31 cellular contexts compared by ENCODE assay signal in the genomic region with DNA sequence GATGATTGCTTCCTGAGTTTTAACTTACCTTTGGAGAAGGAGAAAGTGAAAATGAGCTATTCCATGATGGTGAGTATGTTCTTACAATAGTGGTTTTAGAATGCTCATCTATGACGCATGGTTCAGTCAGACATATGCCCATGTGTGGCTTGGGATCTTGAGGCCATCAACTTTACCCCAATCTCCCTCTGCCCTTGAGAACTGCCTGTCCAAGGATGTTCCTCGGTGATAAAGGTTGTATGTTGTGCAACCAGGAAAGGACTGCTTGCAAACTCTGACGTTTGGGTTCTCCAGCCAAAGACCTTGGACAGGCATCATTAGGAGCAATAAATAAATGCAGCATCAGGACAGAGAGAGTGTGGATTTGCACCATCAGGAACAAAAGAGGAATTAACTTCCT.
DNase-seq lines count a peak whose midpoint lies in the region; FAIRE-seq and TF ChIP-seq lines count a peak whose summit lies in the region.
"Had no signal": no experiment of that assay in that cellular context is flagged by ENCODE, and none has a peak within 500 bp of the region (broad histone marks: within the 10 kb centered on the region; RNA-seq: fewer than 3 reads in every experiment).

No MANE protein-coding gene starts in this region.

- H3K4me2 ChIP-seq in Loucy (ENCODE audit: low read depth, low read length, poor library complexity, severe bottlenecking): no peak overlapping the region
- no peak overlapping the region for H3K4me2 ChIP-seq in keratinocyte (ENCODE audit: control insufficient read depth, extremely low read depth, insufficient read depth, low read depth, low read length)
- H3K4me2 ChIP-seq in SK-N-SH: no peak overlapping the region
- no peak overlapping the region for H3K4me2 ChIP-seq in neural progenitor cell

- H3K79me2 ChIP-seq in Loucy (ENCODE audit: insufficient read depth, low read length): no peaks in the 10 kb centered on the region
- H3K79me2 ChIP-seq in keratinocyte (ENCODE audit: control insufficient read depth, insufficient read depth, low read length): no peaks in the 10 kb centered on the region
- no peaks in the 10 kb centered on the region for H3K79me2 ChIP-seq in SK-N-SH (ENCODE audit: insufficient read depth)
- H3K79me2 ChIP-seq in neural progenitor cell (ENCODE audit: low read depth): no peaks in the 10 kb centered on the region

- 80% methylated on average over 3 of the region's 3 CpGs for WGBS in SK-N-SH (ENCODE audit: low lambda C conversion rate)

- H3K4me3 Mint-ChIP-seq in neural progenitor cell: no peak overlapping the region
- H3K4me3 Mint-ChIP-seq: activated CD4-positive, alpha-beta memory T cell treated with anti-CD3 and anti-CD28 coated beads for 36 hours; activated naive CD8-positive, alpha-beta T cell treated with anti-CD3 and anti-CD28 coated beads, Interleukin-2, amount 50 U/mL, for 24 hours; brain; T-helper 2 cell treated with Interferon-gamma antibody and Interleukin-4, amounts not matched to agents 5 μg/mL and 100 μg/mL, for 36 hours had no signal

- no peaks in the 10 kb centered on the region for H3K4me1 ChIP-seq in Loucy (ENCODE audit: insufficient read depth, low read length, poor library complexity, severe bottlenecking)
- H3K4me1 ChIP-seq in keratinocyte (ENCODE audit: control insufficient read depth, extremely low read depth, insufficient read depth, low read length): peaks cover 20% of the 10 kb centered on the region
- H3K4me1 ChIP-seq in SK-N-SH (ENCODE audit: control insufficient read depth in 1 of 2, insufficient read depth in 2 of 2, low read depth in 1 of 2, low read length in 1 of 2): peaks cover 0 to 20% of the 10 kb centered on the region in 2 experiments; a peak in 2 of 4 replicates
- H3K4me1 ChIP-seq in neural progenitor cell: peaks cover 15% of the 10 kb centered on the region

- H3K27ac ChIP-seq in keratinocyte (ENCODE audit: control insufficient read depth, insufficient read depth, low read length) (no peak overlapping the region), SK-N-SH (ENCODE audit: low read depth in 2 of 2, low read length in 1 of 2) (no peak overlapping the region), neural progenitor cell (no peak overlapping the region)
- H3K27ac ChIP-seq: gastrocnemius medialis, lower lobe of right lung, RWPE1, SK-N-MC, skin epidermis, vagina had no signal

- H3F3A ChIP-seq in Loucy (ENCODE audit: low read depth): no peaks in the 10 kb centered on the region
- H3F3A ChIP-seq in SK-N-SH (replicated peaks; ENCODE audit: insufficient read depth): no peaks in the 10 kb centered on the region
- H3F3A ChIP-seq in neural progenitor cell (ENCODE audit: low read depth): peaks cover 12% of the 10 kb centered on the region

- H3K9me3 ChIP-seq in Loucy (ENCODE audit: insufficient read depth, low read depth, low read length) (no peaks in the 10 kb centered on the region), keratinocyte (ENCODE audit: control insufficient read depth, low read depth, low read length) (no peaks in the 10 kb centered on the region), SK-N-SH (no peaks in the 10 kb centered on the region), neural progenitor cell (ENCODE audit: low read depth) (no peaks in the 10 kb centered on the region)
- H3K9me3 ChIP-seq: BLaER1 treated with 17β-estradiol and CSF1 and Interleukin-3, amounts not matched to agents 10 nM and 100 nM; gastrocnemius medialis; HAP-1; lower lobe of right lung; vagina had no signal

- TF ChIP-seq CTCF in Loucy (conservative IDR thresholded peaks at IDR 0.05; ENCODE audit: low read length): no peak
- TF ChIP-seq CTCF in cardiac fibroblast (IDR thresholded peaks at IDR 0.05; ENCODE audit: low read depth, low read length): no peak
- no peak for TF ChIP-seq CTCF in keratinocyte (optimal IDR thresholded peaks at IDR 0.05 in 1 of 3, IDR thresholded peaks at IDR 0.05 in 1 of 3, conservative IDR thresholded peaks at IDR 0.05 in 1 of 3; ENCODE audit: extremely low read depth in 1 of 3, insufficient read depth in 2 of 3, low read length in 3 of 3)
- no peak for TF ChIP-seq CTCF in SK-N-SH (IDR thresholded peaks at IDR 0.05)
- TF ChIP-seq CTCF in neural progenitor cell (IDR thresholded peaks at IDR 0.05): no peak

- peaks cover 39% of the 10 kb centered on the region for H3K4me1 Mint-ChIP-seq in neural progenitor cell

- H3K9me2 ChIP-seq in Loucy (replicated peaks; ENCODE audit: low read depth, low read length): no peaks in the 10 kb centered on the region
- no peaks in the 10 kb centered on the region for H3K9me2 ChIP-seq in SK-N-SH

- dilution Hi-C loops in keratinocyte (cut with MboI; ENCODE audit: extremely low pct_ligation_motif_present, low sequenced_read_pairs): no loop called here

- no peaks in the 10 kb centered on the region for H4K20me1 ChIP-seq in Loucy (ENCODE audit: insufficient read depth, low read length, poor library complexity, severe bottlenecking)
- no peaks in the 10 kb centered on the region for H4K20me1 ChIP-seq in keratinocyte (ENCODE audit: control insufficient read depth, extremely low read depth, insufficient read depth, low read length)
- no peaks in the 10 kb centered on the region for H4K20me1 ChIP-seq in SK-N-SH (ENCODE audit: insufficient read depth)
- no peaks in the 10 kb centered on the region for H4K20me1 ChIP-seq in neural progenitor cell (ENCODE audit: low read depth)
- H4K20me1 ChIP-seq: BLaER1 treated with 17β-estradiol and CSF1 and Interleukin-3, amounts not matched to agents 10 nM and 100 nM had no signal

- H3K9me3 Mint-ChIP-seq in neural progenitor cell: peaks cover 4% of the 10 kb centered on the region
- H3K9me3 Mint-ChIP-seq: activated CD4-positive, alpha-beta memory T cell treated with anti-CD3 and anti-CD28 coated beads for 36 hours; activated naive CD8-positive, alpha-beta T cell treated with anti-CD3 and anti-CD28 coated beads, Interleukin-2, amount 50 U/mL, for 24 hours; brain; T-helper 2 cell treated with Interferon-gamma antibody and Interleukin-4, amounts not matched to agents 5 μg/mL and 100 μg/mL, for 36 hours had no signal

- H3K36me3 ChIP-seq in Loucy (ENCODE audit: insufficient read depth, low read length) (no peaks in the 10 kb centered on the region), keratinocyte (ENCODE audit: control insufficient read depth in 2 of 2, extremely low read depth in 1 of 2, insufficient read depth in 2 of 2, low read length in 2 of 2) (no peaks in the 10 kb centered on the region), SK-N-SH (replicated peaks in 1 of 2; ENCODE audit: control insufficient read depth in 1 of 2, insufficient read depth in 2 of 2, low read length in 1 of 2) (no peaks in the 10 kb centered on the region), neural progenitor cell (no peaks in the 10 kb centered on the region)
- H3K36me3 ChIP-seq: BLaER1 treated with 17β-estradiol and CSF1 and Interleukin-3, amounts not matched to agents 10 nM and 100 nM; gastrocnemius medialis; HAP-1; lower lobe of right lung; vagina had no signal

- peak; percentile 5 for FAIRE-seq in keratinocyte (lab: Jason Lieb, UNC)
- FAIRE-seq: HTR-8/SVneo, islet of Langerhans had no signal

- H3K27me3 ChIP-seq in Loucy (ENCODE audit: insufficient read depth, low read length, poor library complexity, severe bottlenecking) (no peaks in the 10 kb centered on the region), keratinocyte (ENCODE audit: control insufficient read depth, extremely low read depth, insufficient read depth, low read length) (no peaks in the 10 kb centered on the region), SK-N-SH (ENCODE audit: insufficient read depth) (no peaks in the 10 kb centered on the region), neural progenitor cell (no peaks in the 10 kb centered on the region)
- H3K27me3 ChIP-seq: BLaER1 treated with 17β-estradiol and CSF1 and Interleukin-3, amounts not matched to agents 10 nM and 100 nM; gastrocnemius medialis; vagina had no signal

- CTCF ChIA-PET in SK-N-SH (lab: Yijun Ruan, JAX): interaction anchor here (1.1 kb wide), 1 partner anchor 9 kb away, joined by 3 read pairs; no protein-coding TSS in a partner anchor

- H3K36me3 Mint-ChIP-seq in neural progenitor cell: no peaks in the 10 kb centered on the region
- H3K36me3 Mint-ChIP-seq: activated CD4-positive, alpha-beta memory T cell treated with anti-CD3 and anti-CD28 coated beads for 36 hours; brain had no signal

- H3K4me3 ChIP-seq in Loucy (ENCODE audit: low read length, poor library complexity, severe bottlenecking) (no peak overlapping the region), cardiac fibroblast (replicated peaks in 1 of 2; ENCODE audit: low read depth in 2 of 2, low read length in 2 of 2) (no peak overlapping the region), keratinocyte (ENCODE audit: control insufficient read depth in 2 of 3, extremely low read depth in 1 of 3, insufficient read depth in 2 of 3, low read depth in 1 of 3, low read length in 3 of 3) (no peak overlapping the region), SK-N-SH (ENCODE audit: low read depth in 2 of 2, low read length in 1 of 2) (no peak overlapping the region), neural progenitor cell (no peak overlapping the region)
- H3K4me3 ChIP-seq: BLaER1 treated with 17β-estradiol and CSF1 and Interleukin-3, amounts not matched to agents 10 nM and 100 nM; gastrocnemius medialis; HAP-1; lower lobe of right lung; SK-N-MC; skin epidermis; vagina had no signal

- H3K9ac ChIP-seq in Loucy (ENCODE audit: low read depth, low read length, poor library complexity, severe bottlenecking) (no peak overlapping the region), keratinocyte (ENCODE audit: control insufficient read depth, extremely low read depth, insufficient read depth, low read length) (no peak overlapping the region), SK-N-SH (no peak overlapping the region), neural progenitor cell (no peak overlapping the region)

- H3K27me3 Mint-ChIP-seq in neural progenitor cell (ENCODE audit: insufficient read depth, low read depth): no peaks in the 10 kb centered on the region
- H3K27me3 Mint-ChIP-seq: activated CD4-positive, alpha-beta memory T cell treated with anti-CD3 and anti-CD28 coated beads for 36 hours; activated naive CD8-positive, alpha-beta T cell treated with anti-CD3 and anti-CD28 coated beads, Interleukin-2, amount 50 U/mL, for 24 hours; brain had no signal

- H3K9me1 ChIP-seq in keratinocyte (ENCODE audit: control insufficient read depth, extremely low read depth, insufficient read depth, low read length): no peaks in the 10 kb centered on the region

- intact Hi-C loops in cardiac septum (cut with DNase I): no loop called here

- DNase-seq in EL: peak; percentile 32
- peak; percentile 54 to 78 for DNase-seq in cardiac fibroblast (ENCODE audit: low read depth in 2 of 2)
- no peak for DNase-seq in keratinocyte (ENCODE audit: low read depth, low spot score)
- DNase-seq in SK-N-SH: no peak
- no peak for DNase-seq in cardiac septum (ENCODE audit: low spot score)
- DNase-seq in neural progenitor cell (ENCODE audit: low spot score): no peak
- DNase-seq in NCI-H2196 treated with DMSO at 0.1 percent for 48 hours (lab: John Stamatoyannopoulos, UW; ENCODE audit: unreplicated experiment): no peak
- DNase-seq: ACHN; activated CD4-positive, alpha-beta memory T cell treated with anti-CD3 and anti-CD28 coated beads for 36 hours; activated CD4-positive, CD25-positive, alpha-beta regulatory T cell; activated effector memory CD4-positive, alpha-beta T cell treated with anti-CD3 and anti-CD28 coated beads, Interleukin-2, amount 50 U/mL, for 16 hours; activated naive CD8-positive, alpha-beta T cell treated with anti-CD3 and anti-CD28 coated beads, Interleukin-2, amount 50 U/mL, for 24 hours; gastrocnemius medialis; hippocampal formation; Kasumi-1; lower lobe of right lung; NCI-H1417 treated with DMSO at 0.1 percent for 48 hours; NCI-H510A; stimulated activated CD4-positive, alpha-beta T cell treated with anti-CD3 and anti-CD28 coated beads, Interleukin-1b, Interleukin-23, amount 100 ng/mL, for 48 hours had no signal

- TF ChIP-seq EP300 in SK-N-SH (IDR thresholded peaks at IDR 0.05; ENCODE audit: borderline replicate concordance in 1 of 2, low read depth in 1 of 2, low read length in 1 of 2): no peak

- no peak for TF ChIP-seq RAD21 in SK-N-SH (IDR thresholded peaks at IDR 0.05; ENCODE audit: low read length)

- H3K27ac Mint-ChIP-seq in neural progenitor cell: no peak overlapping the region
- H3K27ac Mint-ChIP-seq: activated CD4-positive, alpha-beta memory T cell treated with anti-CD3 and anti-CD28 coated beads for 36 hours; activated naive CD8-positive, alpha-beta T cell treated with anti-CD3 and anti-CD28 coated beads, Interleukin-2, amount 50 U/mL, for 24 hours; brain; progenitor cell of endocrine pancreas; T-helper 2 cell treated with Interferon-gamma antibody and Interleukin-4, amounts not matched to agents 5 μg/mL and 100 μg/mL, for 36 hours had no signal

- POLR2A ChIA-PET in SK-N-SH (lab: Yijun Ruan, JAX): no interaction called here

- 0 out of 2 replicates have a peak overlapping the region, but pooled peaks have one; percentile 4 for H2AFZ ChIP-seq in Loucy (ENCODE audit: low read length)
- H2AFZ ChIP-seq in keratinocyte (ENCODE audit: control insufficient read depth, low read length): no peak overlapping the region
- no peak overlapping the region for H2AFZ ChIP-seq in SK-N-SH (ENCODE audit: low read depth)
- H2AFZ ChIP-seq in neural progenitor cell (replicated peaks): no peak overlapping the region

Comparison
In these comparisons a context has a peak if more than half of its experiments do, and no peak if none do; other contexts are left out.
1. DNase-seq: peak in EL (single experiment) and cardiac fibroblast (2 of 2); none in keratinocyte (single experiment), SK-N-SH (single experiment), cardiac septum (single experiment), neural progenitor cell (single experiment) and NCI-H2196 treated with DMSO at 0.1 percent for 48 hours (single experiment).